In genomic region chr2:119365436-119365835, GRCh38 we compare ENCODE assay signal across 8 cellular contexts. TPM values are rescaled to one million over a fixed set of nuclear protein-coding genes. Genes with fewer than 3 reads are reported as not detected.
DNase-seq lines count a peak whose midpoint lies in the region; ATAC-seq, FAIRE-seq and TF ChIP-seq lines count a peak whose summit lies in the region.

No MANE protein-coding gene starts in this region.

- H3K27ac ChIP-seq in SJSA1 (no peak overlapping the region), fibroblast of lung (ENCODE audit: insufficient read depth, low read length) (no peak overlapping the region)

- no peaks in the 10 kb centered on the region for H3K9me3 ChIP-seq in SJSA1 (replicated peaks)
- no peaks in the 10 kb centered on the region for H3K9me3 ChIP-seq in fibroblast of lung (ENCODE audit: control insufficient read depth, insufficient read depth, low read depth, low read length)

- H3K4me3 ChIP-seq in GM12875 (ENCODE audit: low read depth, low read length), result peak overlapping the region; percentile 86
- H3K4me3 ChIP-seq in SJSA1, result peak overlapping the region; percentile 66
- H3K4me3 ChIP-seq in fibroblast of lung (replicated peaks in 1 of 4; ENCODE audit: control extremely low read depth in 1 of 4, insufficient read depth in 1 of 4, low read depth in 3 of 4, low read length in 4 of 4), result peak overlapping the region; percentile 92 to 100 (median 94)
- H3K4me3 ChIP-seq in retinal pigment epithelial cell (ENCODE audit: low read length), result peak overlapping the region; percentile 93

- no peak for DNase-seq in SJSA1 (ENCODE audit: low read depth in 1 of 2, low spot score in 2 of 2)
- no peak for DNase-seq in fibroblast of lung (ENCODE audit: low read depth in 2 of 2)
- DNase-seq in retinal pigment epithelial cell (ENCODE audit: low read depth), result no peak
- DNase-seq in urothelium cell line (ENCODE audit: low spot score), result no peak
- DNase-seq in RPMI8226, result no peak

- H3K79me2 ChIP-seq in fibroblast of lung (ENCODE audit: control insufficient read depth, insufficient read depth, low read length), result peaks cover 32% of the 10 kb centered on the region

- H3K36me3 ChIP-seq in SJSA1 (peaks cover 28% of the 10 kb centered on the region), fibroblast of lung (ENCODE audit: control insufficient read depth, insufficient read depth, low read length) (peaks cover 9% of the 10 kb centered on the region)

- no peaks in the 10 kb centered on the region for H4K20me1 ChIP-seq in fibroblast of lung (ENCODE audit: control insufficient read depth, extremely low read depth, insufficient read depth, low read length)

- H3K4me1 ChIP-seq in SJSA1 (replicated peaks) (peaks cover 17% of the 10 kb centered on the region), fibroblast of lung (ENCODE audit: control insufficient read depth, extremely low read depth, insufficient read depth, low read length) (peaks cover 7% of the 10 kb centered on the region)

- H2AFZ ChIP-seq in fibroblast of lung (ENCODE audit: low read length), result no peak overlapping the region

- H3K4me2 ChIP-seq in fibroblast of lung (ENCODE audit: extremely low read depth, insufficient read depth, low read length), result peak overlapping the region; percentile 80

- H3K27me3 ChIP-seq in SJSA1 (replicated peaks) (no peaks in the 10 kb centered on the region), fibroblast of lung (ENCODE audit: control insufficient read depth, insufficient read depth, low read length) (no peaks in the 10 kb centered on the region)

- H3K9ac ChIP-seq in fibroblast of lung (ENCODE audit: insufficient read depth, low read length), result no peak overlapping the region

- ATAC-seq in HG03565 (IDR thresholded peaks at IDR 0.05; ENCODE audit: unreplicated experiment), result no peak
- ATAC-seq in GM18502 (IDR thresholded peaks at IDR 0.05; ENCODE audit: poor library complexity, unreplicated experiment), result no peak

- TF ChIP-seq CTCF in GM12875 (IDR thresholded peaks at IDR 0.05; ENCODE audit: borderline replicate concordance, insufficient read depth, low read depth, low read length) (no peak), fibroblast of lung (conservative IDR thresholded peaks at IDR 0.05 in 1 of 2, IDR thresholded peaks at IDR 0.05 in 1 of 2; ENCODE audit: low read depth in 1 of 2, low read length in 2 of 2) (no peak), retinal pigment epithelial cell (conservative IDR thresholded peaks at IDR 0.05; ENCODE audit: low read depth, low read length) (no peak)

- FAIRE-seq in urothelium cell line (lab: Jason Lieb, UNC), result no peak

RNA-seq across cellular contexts. Expression of gene C2orf76, which starts 1.2 kb away (rescaled TPM):
- 15.8 and 18.3 TPM in 2 replicates for total RNA-seq in SJSA1 (2014; rRNA removed; shearing (Covaris generic))
- total RNA-seq in fibroblast of lung, result 8.5 and 17.8 TPM in 2 replicates
- polyA plus RNA-seq in fibroblast of lung, result 14.6 and 21.1 TPM in 2 replicates
- 21.8 and 23.1 TPM in 2 replicates for polyA plus RNA-seq in fibroblast of lung (2012)
- 5.1 TPM in 1 of 2 replicates, not detected in the other for polyA minus RNA-seq in fibroblast of lung (ENCODE audit: low replicate concordance)

RNA-seq across cellular contexts. Expression of gene DBI, which starts 1.3 kb away (rescaled TPM):
- 98.6 and 173 TPM in 2 replicates for total RNA-seq in SJSA1 (2014; rRNA removed; shearing (Covaris generic))
- total RNA-seq in fibroblast of lung, result 84.0 and 128 TPM in 2 replicates
- 653 and 740 TPM in 2 replicates for polyA plus RNA-seq in fibroblast of lung
- 693 and 744 TPM in 2 replicates for polyA plus RNA-seq in fibroblast of lung (2012)
- 51.9 and 52.4 TPM in 2 replicates for polyA minus RNA-seq in fibroblast of lung (ENCODE audit: low replicate concordance)
